ENCODE assay signal across 1 cellular context in the genomic region with DNA sequence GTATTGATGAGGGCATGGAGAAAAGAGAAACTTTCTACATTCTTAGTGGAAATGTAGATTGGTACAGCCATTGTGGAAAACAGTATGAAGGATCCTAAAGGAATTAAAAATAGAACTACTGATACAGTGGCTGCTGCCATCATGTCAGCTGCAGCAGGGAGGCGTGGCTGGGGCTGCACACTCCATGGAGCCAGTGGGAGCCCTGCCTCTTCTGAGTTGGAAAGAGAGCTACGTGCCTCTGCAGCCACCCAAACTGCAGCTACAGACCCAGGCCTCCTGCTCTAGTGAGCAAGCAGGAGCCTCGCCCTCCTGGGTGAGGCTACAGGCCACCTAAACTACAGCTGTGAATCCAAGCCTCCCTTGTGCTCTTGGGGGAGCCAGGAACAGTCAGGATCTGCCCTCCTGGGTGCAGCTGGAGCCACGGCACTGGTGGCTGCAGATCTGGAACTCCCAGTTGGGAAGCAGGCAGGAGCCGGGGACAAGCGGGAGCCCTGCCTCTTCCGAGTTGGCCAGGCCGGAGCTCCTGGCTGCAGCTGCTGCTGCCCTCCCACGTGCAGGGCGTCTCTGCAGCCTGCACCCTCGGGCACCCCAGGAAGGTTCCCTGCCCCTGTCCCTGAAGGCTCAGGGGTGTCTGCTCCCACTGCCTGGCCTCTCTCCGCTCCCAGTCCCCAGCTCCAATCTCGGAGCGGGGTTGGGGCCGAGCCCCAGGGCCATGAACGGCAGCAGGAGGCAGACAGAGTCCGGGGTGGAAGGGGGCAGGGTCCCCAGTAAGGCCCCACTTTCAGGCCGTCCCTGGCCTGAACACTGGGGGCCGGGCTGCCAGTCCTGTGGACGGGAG.
TF ChIP-seq lines count a peak whose summit lies in the region.

No MANE protein-coding gene starts in this region.

TF ChIP-seq in WTC11, 78 proteins besides CTCF, POLR2A, EP300 and RAD21:
- TF ChIP-seq, protein P1, sequence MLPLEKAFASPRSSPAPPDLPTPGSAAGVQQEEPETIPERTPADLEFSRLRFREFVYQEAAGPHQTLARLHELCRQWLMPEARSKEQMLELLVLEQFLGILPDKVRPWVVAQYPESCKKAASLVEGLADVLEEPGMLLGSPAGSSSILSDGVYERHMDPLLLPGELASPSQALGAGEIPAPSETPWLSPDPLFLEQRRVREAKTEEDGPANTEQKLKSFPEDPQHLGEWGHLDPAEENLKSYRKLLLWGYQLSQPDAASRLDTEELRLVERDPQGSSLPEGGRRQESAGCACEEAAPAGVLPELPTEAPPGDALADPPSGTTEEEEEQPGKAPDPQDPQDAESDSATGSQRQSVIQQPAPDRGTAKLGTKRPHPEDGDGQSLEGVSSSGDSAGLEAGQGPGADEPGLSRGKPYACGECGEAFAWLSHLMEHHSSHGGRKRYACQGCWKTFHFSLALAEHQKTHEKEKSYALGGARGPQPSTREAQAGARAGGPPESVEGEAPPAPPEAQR (CRISPR knock-in tag; IDR thresholded peaks at IDR 0.05), result no peak
- TF ChIP-seq HMGA2 (CRISPR knock-in tag; IDR thresholded peaks at IDR 0.05), result no peak
- TF ChIP-seq ATF1 (CRISPR knock-in tag; IDR thresholded peaks at IDR 0.05), result no peak
- TF ChIP-seq NFYB (CRISPR knock-in tag; conservative IDR thresholded peaks at IDR 0.05; ENCODE audit: low read depth), result no peak
- no peak for TF ChIP-seq OVOL2 (CRISPR knock-in tag; IDR thresholded peaks at IDR 0.05; ENCODE audit: borderline replicate concordance)
- TF ChIP-seq, protein P2, sequence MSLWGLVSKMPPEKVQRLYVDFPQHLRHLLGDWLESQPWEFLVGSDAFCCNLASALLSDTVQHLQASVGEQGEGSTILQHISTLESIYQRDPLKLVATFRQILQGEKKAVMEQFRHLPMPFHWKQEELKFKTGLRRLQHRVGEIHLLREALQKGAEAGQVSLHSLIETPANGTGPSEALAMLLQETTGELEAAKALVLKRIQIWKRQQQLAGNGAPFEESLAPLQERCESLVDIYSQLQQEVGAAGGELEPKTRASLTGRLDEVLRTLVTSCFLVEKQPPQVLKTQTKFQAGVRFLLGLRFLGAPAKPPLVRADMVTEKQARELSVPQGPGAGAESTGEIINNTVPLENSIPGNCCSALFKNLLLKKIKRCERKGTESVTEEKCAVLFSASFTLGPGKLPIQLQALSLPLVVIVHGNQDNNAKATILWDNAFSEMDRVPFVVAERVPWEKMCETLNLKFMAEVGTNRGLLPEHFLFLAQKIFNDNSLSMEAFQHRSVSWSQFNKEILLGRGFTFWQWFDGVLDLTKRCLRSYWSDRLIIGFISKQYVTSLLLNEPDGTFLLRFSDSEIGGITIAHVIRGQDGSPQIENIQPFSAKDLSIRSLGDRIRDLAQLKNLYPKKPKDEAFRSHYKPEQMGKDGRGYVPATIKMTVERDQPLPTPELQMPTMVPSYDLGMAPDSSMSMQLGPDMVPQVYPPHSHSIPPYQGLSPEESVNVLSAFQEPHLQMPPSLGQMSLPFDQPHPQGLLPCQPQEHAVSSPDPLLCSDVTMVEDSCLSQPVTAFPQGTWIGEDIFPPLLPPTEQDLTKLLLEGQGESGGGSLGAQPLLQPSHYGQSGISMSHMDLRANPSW (CRISPR knock-in tag; conservative IDR thresholded peaks at IDR 0.05; ENCODE audit: low read depth), result no peak
- no peak for TF ChIP-seq ZNF396 (CRISPR knock-in tag; IDR thresholded peaks at IDR 0.05; ENCODE audit: borderline replicate concordance)
